In the genomic region with DNA sequence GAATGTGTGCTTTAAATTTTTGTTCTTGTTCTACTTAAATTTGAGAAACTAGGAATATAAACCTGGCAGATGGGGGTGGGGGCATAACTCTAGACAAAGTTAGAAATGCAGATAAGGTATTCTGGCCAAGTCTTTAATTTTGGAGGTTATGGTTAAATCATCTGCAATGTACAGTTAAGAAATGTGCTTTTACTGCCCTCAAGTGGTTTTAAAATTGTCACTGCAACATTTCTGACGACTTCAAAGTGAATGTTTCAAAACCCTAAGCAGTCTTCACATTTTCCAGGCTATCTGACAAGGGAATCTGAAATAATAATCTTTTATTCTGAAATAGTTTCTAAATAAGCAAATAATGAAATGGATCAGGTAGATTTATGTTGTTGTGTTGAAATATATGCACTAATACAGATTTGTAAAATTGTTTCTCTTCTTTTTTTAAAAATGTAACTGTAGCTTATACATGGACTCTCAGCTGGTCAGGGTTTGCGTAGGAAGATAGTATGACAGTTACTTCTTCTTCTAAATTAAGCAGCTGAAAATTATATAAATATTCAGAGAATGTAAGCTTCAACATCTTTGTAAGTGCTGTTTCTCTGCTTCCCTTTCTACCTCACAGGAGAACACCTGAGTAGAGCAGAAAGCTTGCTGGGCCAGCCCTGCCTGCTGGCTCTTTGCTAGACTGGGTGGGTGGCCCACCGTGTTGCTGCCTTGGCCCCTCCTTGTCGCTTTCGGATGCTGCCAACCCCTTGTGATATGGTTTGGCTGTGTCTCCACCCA, we compare ENCODE assay signal across 1 cellular context.
A peak's percentile ranks its signal among the peaks of the same experiment; 100 is the strongest.
TF ChIP-seq lines count a peak whose summit lies in the region.

No MANE protein-coding gene starts in this region.

TF ChIP-seq in HepG2, 621 proteins besides CTCF, POLR2A, EP300 and RAD21 (continued from another document):
- TF ChIP-seq, protein P1, sequence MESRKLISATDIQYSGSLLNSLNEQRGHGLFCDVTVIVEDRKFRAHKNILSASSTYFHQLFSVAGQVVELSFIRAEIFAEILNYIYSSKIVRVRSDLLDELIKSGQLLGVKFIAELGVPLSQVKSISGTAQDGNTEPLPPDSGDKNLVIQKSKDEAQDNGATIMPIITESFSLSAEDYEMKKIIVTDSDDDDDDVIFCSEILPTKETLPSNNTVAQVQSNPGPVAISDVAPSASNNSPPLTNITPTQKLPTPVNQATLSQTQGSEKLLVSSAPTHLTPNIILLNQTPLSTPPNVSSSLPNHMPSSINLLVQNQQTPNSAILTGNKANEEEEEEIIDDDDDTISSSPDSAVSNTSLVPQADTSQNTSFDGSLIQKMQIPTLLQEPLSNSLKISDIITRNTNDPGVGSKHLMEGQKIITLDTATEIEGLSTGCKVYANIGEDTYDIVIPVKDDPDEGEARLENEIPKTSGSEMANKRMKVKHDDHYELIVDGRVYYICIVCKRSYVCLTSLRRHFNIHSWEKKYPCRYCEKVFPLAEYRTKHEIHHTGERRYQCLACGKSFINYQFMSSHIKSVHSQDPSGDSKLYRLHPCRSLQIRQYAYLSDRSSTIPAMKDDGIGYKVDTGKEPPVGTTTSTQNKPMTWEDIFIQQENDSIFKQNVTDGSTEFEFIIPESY (CRISPR knock-in tag; IDR thresholded peaks at IDR 0.05) = no peak
- TF ChIP-seq SIX1 (CRISPR knock-in tag; IDR thresholded peaks at IDR 0.05; ENCODE audit: borderline replicate concordance) (no peak), SMC3 (IDR thresholded peaks at IDR 0.05; ENCODE audit: low read length) (peak; percentile 40), RBM22 (optimal IDR thresholded peaks at IDR 0.05; ENCODE audit: low read length) (no peak)
TF ChIP-seq in HepG2: peak in this region for 2.
